8 cellular contexts compared by ENCODE assay signal in genomic region chr4:54659213-54660144, GRCh38. TPM values are rescaled to one million over a fixed set of nuclear protein-coding genes. Genes with fewer than 3 reads are reported as not detected.
DNase-seq lines count a peak whose midpoint lies in the region; ATAC-seq and TF ChIP-seq lines count a peak whose summit lies in the region.

No MANE protein-coding gene starts in this region.

- peak overlapping the region; percentile 47 to 67 (median 60) for H3K4me3 ChIP-seq in gastrocnemius medialis

- no peak for TF ChIP-seq CTCF in gastrocnemius medialis (IDR thresholded peaks at IDR 0.05 in 4 of 5, conservative IDR thresholded peaks at IDR 0.05 in 1 of 5)

- intact Hi-C loops in activated CD4-positive, alpha-beta memory T cell treated with anti-CD3 and anti-CD28 coated beads for 36 hours (cut with micrococcal nuclease), result no loop called here
- intact Hi-C loops in gastrocnemius medialis (cut with DNase I; ENCODE audit: low total_unique reads), result no loop called here

- peaks cover 45 to 59% (median 51%) of the 10 kb centered on the region in 3 donors for H3K27me3 ChIP-seq in gastrocnemius medialis

- TF ChIP-seq POLR2A in gastrocnemius medialis (IDR thresholded peaks at IDR 0.05), result no peak

- no peak overlapping the region for H3K27ac ChIP-seq in gastrocnemius medialis

- H3K27ac Mint-ChIP-seq in activated T-cell treated with anti-CD3 and anti-CD28 coated beads, Interleukin-2, amount 50 U/mL, for 24 hours, result no peak overlapping the region
- H3K27ac Mint-ChIP-seq in activated CD4-positive, alpha-beta memory T cell treated with anti-CD3 and anti-CD28 coated beads for 36 hours, result no peak overlapping the region

- POLR2A ChIA-PET in activated CD4-positive, alpha-beta memory T cell treated with anti-CD3 and anti-CD28 coated beads for 36 hours (lab: Charles Lee), result no interaction called here

- in situ Hi-C loops in gastrocnemius medialis (cut with MboI; ENCODE audit: low sequenced_read_pairs in 4 of 4), result no loop called here

- H3K36me3 ChIP-seq in gastrocnemius medialis, result no peaks in the 10 kb centered on the region

- ATAC-seq in gastrocnemius medialis, result no peak
- ATAC-seq in HG02642 (IDR thresholded peaks at IDR 0.05; ENCODE audit: poor library complexity, unreplicated experiment), result no peak
- no peak for ATAC-seq in esophagus mucosa

- peaks cover 4 to 25% of the 10 kb centered on the region in 2 donors for H3K4me1 ChIP-seq in gastrocnemius medialis

- H3K4me3 Mint-ChIP-seq in activated T-cell treated with anti-CD3 and anti-CD28 coated beads, Interleukin-2, amount 50 U/mL, for 24 hours, result peak overlapping the region; percentile 73
- peak overlapping the region; percentile 68 for H3K4me3 Mint-ChIP-seq in activated CD4-positive, alpha-beta memory T cell treated with anti-CD3 and anti-CD28 coated beads for 36 hours

- H3K27me3 Mint-ChIP-seq in activated T-cell treated with anti-CD3 and anti-CD28 coated beads, Interleukin-2, amount 50 U/mL, for 24 hours, result peaks cover 83% of the 10 kb centered on the region
- peaks cover 56% of the 10 kb centered on the region for H3K27me3 Mint-ChIP-seq in activated CD4-positive, alpha-beta memory T cell treated with anti-CD3 and anti-CD28 coated beads for 36 hours

- H3K4me1 Mint-ChIP-seq in activated T-cell treated with anti-CD3 and anti-CD28 coated beads, Interleukin-2, amount 50 U/mL, for 24 hours (ENCODE audit: low read depth), result peaks cover 21% of the 10 kb centered on the region
- peaks cover 11% of the 10 kb centered on the region for H3K4me1 Mint-ChIP-seq in activated CD4-positive, alpha-beta memory T cell treated with anti-CD3 and anti-CD28 coated beads for 36 hours (ENCODE audit: low read depth)

- CTCF ChIA-PET in activated CD4-positive, alpha-beta memory T cell treated with anti-CD3 and anti-CD28 coated beads for 36 hours (lab: Charles Lee), result interaction anchor here (1.2 kb wide), 1 partner anchor 302 kb away, joined by 4 read pairs; no protein-coding TSS in a partner anchor

- no peaks in the 10 kb centered on the region for H3K36me3 Mint-ChIP-seq in activated T-cell treated with anti-CD3 and anti-CD28 coated beads, Interleukin-2, amount 50 U/mL, for 24 hours (ENCODE audit: low read depth)
- no peaks in the 10 kb centered on the region for H3K36me3 Mint-ChIP-seq in activated CD4-positive, alpha-beta memory T cell treated with anti-CD3 and anti-CD28 coated beads for 36 hours

- no peaks in the 10 kb centered on the region for H3K9me3 Mint-ChIP-seq in activated T-cell treated with anti-CD3 and anti-CD28 coated beads, Interleukin-2, amount 50 U/mL, for 24 hours
- no peaks in the 10 kb centered on the region for H3K9me3 Mint-ChIP-seq in activated CD4-positive, alpha-beta memory T cell treated with anti-CD3 and anti-CD28 coated beads for 36 hours

- H3K9me3 ChIP-seq in gastrocnemius medialis, result no peaks in the 10 kb centered on the region

- DNase-seq in activated T-cell treated with anti-CD3 and anti-CD28 coated beads, Interleukin-2, amount 50 U/mL, for 24 hours, result no peak
- DNase-seq in activated T-cell treated with anti-CD3 and anti-CD28 coated beads, Interleukin-2, amount 50 U/mL, for 1 hour, result no peak
- DNase-seq in activated CD4-positive, alpha-beta memory T cell treated with anti-CD3 and anti-CD28 coated beads for 36 hours, result no peak
- DNase-seq in hepatic stellate cell (ENCODE audit: low spot score) (peak; percentile 27), gastrocnemius medialis (no peak), mesenteric fat pad (ENCODE audit: low spot score) (no peak)

RNA-seq across cellular contexts. Expression of gene KIT, which starts 1.7 kb away (rescaled TPM):
- total RNA-seq in activated CD4-positive, alpha-beta memory T cell treated with anti-CD3 and anti-CD28 coated beads for 36 hours, result under 1 TPM in 1 of 2 experiments, not detected in 1; 0.10 TPM
- total RNA-seq in gastrocnemius medialis (1 to 10 TPM in 3 of 4 donors, under 1 TPM in 1; 0.62 to 2.9 (median 1.9) TPM), mesenteric fat pad (7.8 TPM), esophagus mucosa (5.0 TPM)
